8 cellular contexts compared by ENCODE assay signal in genomic region chr11:71800335-71800953, GRCh38. TPM values are rescaled to one million over a fixed set of nuclear protein-coding genes. Genes with fewer than 3 reads are reported as not detected.
DNase-seq lines count a peak whose midpoint lies in the region; ATAC-seq and TF ChIP-seq lines count a peak whose summit lies in the region.
"Not testable (repeated sequence)": the region's sequence is repeated elsewhere in the genome, so short reads cannot be mapped to it uniquely, and the experiment has no call there.

No MANE protein-coding gene starts in this region.

- not testable (repeated sequence) for H4K20me1 ChIP-seq in DND-41 (ENCODE audit: insufficient read depth, low read length); OCI-LY3 (ENCODE audit: insufficient read depth, low read length); mammary epithelial cell (ENCODE audit: insufficient read depth, low read length)

- dilution Hi-C loops in mammary epithelial cell (cut with HindIII; ENCODE audit: low sequenced_read_pairs), result not testable (repeated sequence)

- in situ Hi-C loops in mammary epithelial cell (cut with MboI; ENCODE audit: low sequenced_read_pairs in 2 of 2), result not testable (repeated sequence)

- H3K4me3 Mint-ChIP-seq in progenitor cell of endocrine pancreas (ENCODE audit: low read depth), result not testable (repeated sequence)

- not testable (repeated sequence) for H3K27ac Mint-ChIP-seq in progenitor cell of endocrine pancreas

- H3K79me2 ChIP-seq in DND-41 (ENCODE audit: insufficient read depth, low read length); OCI-LY3 (ENCODE audit: low read length); mammary epithelial cell (ENCODE audit: insufficient read depth, low read length): not testable (repeated sequence)

- not testable (repeated sequence) for H3K36me3 Mint-ChIP-seq in progenitor cell of endocrine pancreas (ENCODE audit: insufficient read depth)

- peak; percentile 91 for DNase-seq in DND-41
- DNase-seq in LoVo (ENCODE audit: low spot score), result peak; percentile 15
- DNase-seq in activated CD4-positive, alpha-beta T cell treated with anti-CD3 and anti-CD28 coated beads, Interleukin-2, amount 50 U/mL, for 48 hours, result peak; percentile 91 to 92
- peak; percentile 56 for DNase-seq in mammary epithelial cell
- DNase-seq in hepatic stellate cell (ENCODE audit: low spot score), result peak; percentile 45
- peak; percentile 48 for DNase-seq in progenitor cell of endocrine pancreas (ENCODE audit: low spot score, unreplicated experiment)
- DNase-seq in substantia nigra (lab: John Stamatoyannopoulos, UW), result peak in 47 of 49 donors; percentile 9 to 82 (median 54)

- not testable (repeated sequence) for H3K4me1 Mint-ChIP-seq in progenitor cell of endocrine pancreas (ENCODE audit: low read depth)

- not testable (repeated sequence) for H3K4me3 ChIP-seq in DND-41 (ENCODE audit: low read depth in 1 of 2, low read length in 2 of 2); OCI-LY3 (ENCODE audit: low read length); mammary epithelial cell (replicated peaks in 1 of 3; ENCODE audit: insufficient read depth in 1 of 3, low read depth in 2 of 3, low read length in 3 of 3)

- H3K27me3 Mint-ChIP-seq in progenitor cell of endocrine pancreas, result not testable (repeated sequence)

- not testable (repeated sequence) for H2AFZ ChIP-seq in DND-41 (ENCODE audit: low read depth, low read length); OCI-LY3 (ENCODE audit: low read depth, low read length); mammary epithelial cell (ENCODE audit: low read depth, low read length)

- not testable (repeated sequence) for H3K9me3 Mint-ChIP-seq in progenitor cell of endocrine pancreas (ENCODE audit: low read depth)

- 49% methylated on average over 6 of the region's 13 CpGs for WGBS in mammary epithelial cell (ENCODE audit: low coverage, missing lambda C conversion rate)

- not testable (repeated sequence) for H3K27me3 ChIP-seq in DND-41 (ENCODE audit: insufficient read depth, low read length, poor library complexity); OCI-LY3 (ENCODE audit: low read depth, low read length); mammary epithelial cell (ENCODE audit: insufficient read depth, low read length)

- BruUV-seq in mammary epithelial cell (replicated peaks; lab: Mats Ljungman, UMichigan), result TSS peak; percentile 9

- not testable (repeated sequence) for H3K4me1 ChIP-seq in DND-41 (ENCODE audit: insufficient read depth, low read length); OCI-LY3 (ENCODE audit: low read length); mammary epithelial cell (ENCODE audit: insufficient read depth, low read length)

- CTCF ChIA-PET in mammary epithelial cell (lab: Charles Lee; ENCODE audit: low non-redundant PET), result interaction anchor here (0.5 to 0.7 kb wide), 4 partner anchors 14 to 647 kb away, joined by 3 to 7 read pairs (median 3); no protein-coding TSS in a partner anchor

- ATAC-seq in DND-41 (ENCODE audit: insufficient read depth, low read depth), result peak; percentile 64; the same call in 2 of the 3 replicates

- not testable (repeated sequence) for H3K9ac ChIP-seq in DND-41 (ENCODE audit: low read depth, low read length); OCI-LY3 (ENCODE audit: low read length); mammary epithelial cell (ENCODE audit: insufficient read depth, low read length)

- not testable (repeated sequence) for H3K4me2 ChIP-seq in DND-41 (ENCODE audit: insufficient read depth, low read length); mammary epithelial cell (ENCODE audit: insufficient read depth, low read depth, low read length)
- 0 out of 2 replicates have a peak overlapping the region, but pooled peaks have one; percentile 22 for H3K4me2 ChIP-seq in OCI-LY3 (ENCODE audit: low read length)

- intact Hi-C loops in mammary epithelial cell (cut with micrococcal nuclease), result not testable (repeated sequence)

- H3K9me3 ChIP-seq in DND-41 (ENCODE audit: insufficient read depth, low read length, severe bottlenecking); OCI-LY3 (ENCODE audit: insufficient read depth, low read length); mammary epithelial cell (replicated peaks; ENCODE audit: insufficient read depth, low read length): not testable (repeated sequence)

- H3K27ac ChIP-seq in DND-41 (ENCODE audit: low read length); OCI-LY3 (ENCODE audit: low read length); mammary epithelial cell (ENCODE audit: insufficient read depth, low read depth, low read length); substantia nigra (ENCODE audit: low read depth, low read length, poor library complexity, severe bottlenecking): not testable (repeated sequence)

- H3K36me3 ChIP-seq in DND-41 (ENCODE audit: insufficient read depth, low read length); OCI-LY3 (replicated peaks; ENCODE audit: low read depth, low read length); mammary epithelial cell (ENCODE audit: insufficient read depth, low read length): not testable (repeated sequence)

- TF ChIP-seq CTCF in DND-41 (IDR thresholded peaks at IDR 0.05; ENCODE audit: borderline replicate concordance, extremely low read depth, low read length, poor library complexity, severe bottlenecking), result peak; percentile 79
- peak; percentile 73 for TF ChIP-seq CTCF in OCI-LY3 (IDR thresholded peaks at IDR 0.05; ENCODE audit: low read depth, low read length)
- peak; percentile 58 to 78 for TF ChIP-seq CTCF in mammary epithelial cell (conservative IDR thresholded peaks at IDR 0.05 in 1 of 2, IDR thresholded peaks at IDR 0.05 in 1 of 2; ENCODE audit: extremely low read depth in 1 of 2, insufficient read depth in 1 of 2, low read depth in 1 of 2, low read length in 2 of 2)
- peak; percentile 54 for TF ChIP-seq CTCF in progenitor cell of endocrine pancreas (IDR thresholded peaks at IDR 0.05; ENCODE audit: unreplicated experiment)

RNA-seq across cellular contexts. Expression of gene DEFB108B, which starts 32.6 kb away (rescaled TPM):
- total RNA-seq in mammary epithelial cell, result not detected
- not detected for polyA plus RNA-seq in mammary epithelial cell
- polyA minus RNA-seq in mammary epithelial cell, result not detected
- total RNA-seq in progenitor cell of endocrine pancreas, result not detected in 2 replicates

Comparison
In these comparisons a context has a peak if more than half of its experiments do, and no peak if none do; other contexts are left out.
1. DNase-seq: peak in every context shown above with its lines; median percentile 92 in activated CD4-positive, alpha-beta T cell treated with anti-CD3 and anti-CD28 coated beads, Interleukin-2, amount 50 U/mL, for 48 hours; 91 in DND-41; 56 in mammary epithelial cell; 54 in substantia nigra; 48 in progenitor cell of endocrine pancreas; 45 in hepatic stellate cell; 15 in LoVo.